In the genomic region with DNA sequence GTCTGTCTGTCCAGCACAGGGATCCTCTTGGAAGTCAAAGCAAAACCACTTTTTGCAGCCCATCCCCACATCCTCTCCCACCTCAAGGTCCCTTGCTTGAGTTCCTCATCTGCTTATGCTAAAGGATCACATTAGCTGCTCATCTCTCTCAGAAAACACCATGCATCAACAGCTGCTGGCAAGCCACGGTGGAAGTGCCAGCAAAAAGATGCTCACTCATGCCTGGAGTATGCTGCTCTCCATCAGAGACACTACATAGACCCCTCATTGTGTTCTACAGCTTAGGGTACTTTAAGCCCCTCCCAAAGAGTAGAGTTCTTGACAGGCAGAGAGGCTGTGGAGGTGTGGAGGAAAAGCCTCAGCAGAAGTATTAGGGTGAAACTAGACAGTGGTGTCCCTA, we compare ENCODE assay signal across 1 cellular context.
TF ChIP-seq lines count a peak whose summit lies in the region.

No MANE protein-coding gene starts in this region.

TF ChIP-seq in endothelial cell of umbilical vein, 7 proteins besides CTCF, POLR2A, EP300 and RAD21 (continued from another document):
- no peak for TF ChIP-seq JUN (IDR thresholded peaks at IDR 0.05; ENCODE audit: borderline replicate concordance, insufficient read depth, insufficient read length, low read depth)
- TF ChIP-seq GATA2 (IDR thresholded peaks at IDR 0.05; ENCODE audit: insufficient read depth, insufficient read length, low read depth, low read length) = no peak
- no peak for TF ChIP-seq FOS (IDR thresholded peaks at IDR 0.05; ENCODE audit: borderline replicate concordance, insufficient read depth, low read length)
- no peak for TF ChIP-seq EZH2 (IDR thresholded peaks at IDR 0.05; ENCODE audit: borderline replicate concordance, low read depth, low read length, severe bottlenecking)
- TF ChIP-seq POLR2AphosphoS5 (IDR thresholded peaks at IDR 0.05; ENCODE audit: insufficient read depth, low read depth, low read length) = no peak
